ENCODE assay signal across 18 cellular contexts in genomic region chr4:174699654-174700053, GRCh38.
DNase-seq lines count a peak whose midpoint lies in the region; ATAC-seq, FAIRE-seq and TF ChIP-seq lines count a peak whose summit lies in the region.
"Had no signal": no experiment of that assay in that cellular context is flagged by ENCODE, and none has a peak within 500 bp of the region (broad histone marks: within the 10 kb centered on the region; RNA-seq: fewer than 3 reads in every experiment).

No MANE protein-coding gene starts in this region.

- TF ChIP-seq EP300 in A549 (IDR thresholded peaks at IDR 0.05) = no peak

- no peaks in the 10 kb centered on the region for H3K27me3 ChIP-seq in body of pancreas

- CTCF ChIA-PET in A549 (lab: Yijun Ruan, JAX) (interaction anchor here (1.2 kb wide), 1 partner anchor 14 kb away, joined by 3 read pairs; no protein-coding TSS in a partner anchor), WTC11 (lab: Charles Lee) (no interaction called here)

- H3K4me1 ChIP-seq in A549 = peaks cover 12% of the 10 kb centered on the region
- H3K4me1 ChIP-seq in body of pancreas = no peaks in the 10 kb centered on the region

- H3K9me3 ChIP-seq in A549 (no peaks in the 10 kb centered on the region), body of pancreas (no peaks in the 10 kb centered on the region)

- H3K4me3 Mint-ChIP-seq in WTC11 (no peak overlapping the region), mesothelial cell of epicardium (no peak overlapping the region)
- H3K4me3 Mint-ChIP-seq: CD4-positive, alpha-beta memory T cell; GM23338 had no signal

- H3K36me3 Mint-ChIP-seq in WTC11 (no peaks in the 10 kb centered on the region), mesothelial cell of epicardium (no peaks in the 10 kb centered on the region)
- H3K36me3 Mint-ChIP-seq: CD4-positive, alpha-beta memory T cell had no signal

- FAIRE-seq in A549 (lab: Jason Lieb, UNC) (no peak), frontal cortex (lab: Jason Lieb, UNC) (peak; percentile 91)
- FAIRE-seq: H54 had no signal

- H3K27ac ChIP-seq in A549 = no peak overlapping the region
- H3K27ac ChIP-seq in body of pancreas = no peak overlapping the region
- H3K27ac ChIP-seq: C4-2B, HL-60 had no signal

- H3K4me1 Mint-ChIP-seq in WTC11 (no peaks in the 10 kb centered on the region), mesothelial cell of epicardium (peaks cover 4% of the 10 kb centered on the region)
- H3K4me1 Mint-ChIP-seq: CD4-positive, alpha-beta memory T cell; GM23338 had no signal

- POLR2A ChIA-PET in A549 (lab: Yijun Ruan, JAX) (no interaction called here), WTC11 (lab: Charles Lee) (no interaction called here)

- intact Hi-C loops in body of pancreas (cut with DNase I) = no loop called here

- H3K27ac Mint-ChIP-seq in WTC11 (no peak overlapping the region), mesothelial cell of epicardium (no peak overlapping the region)
- H3K27ac Mint-ChIP-seq: CD4-positive, alpha-beta memory T cell; GM23338 had no signal

- ATAC-seq in A549 (no peak), WTC11 (no peak), body of pancreas (no peak)
- ATAC-seq: GM23338 had no signal

- TF ChIP-seq RAD21 in A549 (conservative IDR thresholded peaks at IDR 0.05 in 1 of 2, IDR thresholded peaks at IDR 0.05 in 1 of 2) = no peak

- no peak for TF ChIP-seq POLR2A in A549 (IDR thresholded peaks at IDR 0.05; ENCODE audit: low read length)
- no peak for TF ChIP-seq POLR2A in body of pancreas (IDR thresholded peaks at IDR 0.05)

- DNase-seq in A549 (ENCODE audit: low read depth in 1 of 2, low spot score in 1 of 2) = no peak
- no peak for DNase-seq in WTC11 (ENCODE audit: low spot score)
- DNase-seq in frontal cortex (ENCODE audit: low spot score in 2 of 2) = no peak
- DNase-seq in body of pancreas = no peak
- no peak for DNase-seq in mesothelial cell of epicardium (ENCODE audit: low spot score in 2 of 2, unreplicated experiment in 2 of 2)
- no peak for DNase-seq in Kasumi-1 (lab: John Stamatoyannopoulos, UW)
- no peak for DNase-seq in Ammon's horn (ENCODE audit: low spot score)
- DNase-seq: 8988T; ACHN; CD4-positive, alpha-beta memory T cell; DMS153; DMS79; GF-D8; HCEC 1CT had no signal

- H3K4me2 ChIP-seq in A549 = no peak overlapping the region
- H3K4me2 ChIP-seq: GM23338 had no signal

- H3K4me3 ChIP-seq in A549 (no peak overlapping the region), body of pancreas (no peak overlapping the region)
- H3K4me3 ChIP-seq: GM23338 had no signal

- H3K9me3 Mint-ChIP-seq in WTC11 = 0 out of 2 replicates have a peak, but pooled peaks cover 5% of the 10 kb centered on the region
- H3K9me3 Mint-ChIP-seq in mesothelial cell of epicardium = peaks cover 10% of the 10 kb centered on the region
- H3K9me3 Mint-ChIP-seq: CD4-positive, alpha-beta memory T cell; GM23338 had no signal

- H3K36me3 ChIP-seq in body of pancreas (replicated peaks in 1 of 2; ENCODE audit: insufficient read depth in 1 of 2, low read depth in 2 of 2) = no peaks in the 10 kb centered on the region

- H3K27me3 Mint-ChIP-seq in WTC11 (ENCODE audit: low read depth) = no peaks in the 10 kb centered on the region; the same call in 1 of the 2 replicates
- no peaks in the 10 kb centered on the region for H3K27me3 Mint-ChIP-seq in mesothelial cell of epicardium (ENCODE audit: low read depth)
- H3K27me3 Mint-ChIP-seq: CD4-positive, alpha-beta memory T cell had no signal

- TF ChIP-seq CTCF in A549 (IDR thresholded peaks at IDR 0.05) = no peak
- TF ChIP-seq CTCF in WTC11 (IDR thresholded peaks at IDR 0.05) = no peak
- TF ChIP-seq CTCF in body of pancreas (IDR thresholded peaks at IDR 0.05) = no peak
- TF ChIP-seq CTCF in mesothelial cell of epicardium (IDR thresholded peaks at IDR 0.05; ENCODE audit: unreplicated experiment) = no peak

TF ChIP-seq in A549, 52 proteins besides CTCF, POLR2A, EP300 and RAD21:
- TF ChIP-seq CHD4 (IDR thresholded peaks at IDR 0.05; ENCODE audit: borderline replicate concordance) (0 out of 2 replicates have a peak, but pooled peaks have one; percentile 29), MAZ (IDR thresholded peaks at IDR 0.05; ENCODE audit: borderline replicate concordance, low read depth, low read length) (no peak), ZC3H11A (IDR thresholded peaks at IDR 0.05) (peak; percentile 23; the same call in 1 of the 2 replicates)

TF ChIP-seq in WTC11, 78 proteins besides CTCF, POLR2A, EP300 and RAD21:
- TF ChIP-seq NFYB (CRISPR knock-in tag; conservative IDR thresholded peaks at IDR 0.05; ENCODE audit: low read depth) (no peak), HMGA2 (CRISPR knock-in tag; IDR thresholded peaks at IDR 0.05) (peak; percentile 99)
